14 cellular contexts compared by ENCODE assay signal in the genomic region with DNA sequence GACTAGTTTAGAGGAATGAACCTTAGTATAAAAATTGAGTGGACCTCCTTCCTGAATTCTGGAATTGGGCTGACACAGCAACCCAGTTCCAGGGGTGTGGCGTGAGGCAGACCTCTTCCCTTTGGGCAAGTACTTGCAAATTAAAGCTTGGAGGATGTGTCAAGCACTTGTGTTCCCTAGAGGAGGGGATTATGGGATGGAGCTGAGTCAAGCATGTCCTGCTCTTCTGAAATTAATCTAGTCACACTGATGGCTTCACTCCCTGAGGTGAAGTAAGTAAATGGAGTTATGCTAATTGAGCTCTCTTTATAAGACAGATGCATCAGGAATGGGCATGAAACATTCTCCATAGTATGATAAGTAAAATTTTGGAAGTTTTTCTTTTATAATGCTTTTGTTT.
DNase-seq lines count a peak whose midpoint lies in the region; ATAC-seq and TF ChIP-seq lines count a peak whose summit lies in the region.
"Had no signal": no experiment of that assay in that cellular context is flagged by ENCODE, and none has a peak within 500 bp of the region (broad histone marks: within the 10 kb centered on the region; RNA-seq: fewer than 3 reads in every experiment).

No MANE protein-coding gene starts in this region.

- POLR2A ChIA-PET in A673 (lab: Charles Lee; ENCODE audit: low non-redundant PET), result no interaction called here

- WGBS in mesendoderm (ENCODE audit: extremely low coverage, insufficient coverage, low lambda C conversion rate), result no CpG with 5 or more reads among the region's 1 CpG

- no peak for TF ChIP-seq CTCF in A673 (conservative IDR thresholded peaks at IDR 0.05; ENCODE audit: low read depth, low read length)
- no peak for TF ChIP-seq CTCF in epithelial cell of esophagus (IDR thresholded peaks at IDR 0.05; ENCODE audit: insufficient read depth, low read depth, low read length, missing control alignments)

- H3K4me1 ChIP-seq in A673 (ENCODE audit: insufficient read depth, low read length, poor library complexity, severe bottlenecking) (no peaks in the 10 kb centered on the region), mesendoderm (ENCODE audit: control insufficient read depth, low read depth, low read length) (no peaks in the 10 kb centered on the region)

- CTCF ChIA-PET in A673 (lab: Charles Lee), result interaction anchor here (0.6 kb wide), 1 partner anchor 129 kb away, joined by 3 read pairs; no protein-coding TSS in a partner anchor

- H3K36me3 ChIP-seq in A673 (ENCODE audit: insufficient read depth, low read length, poor library complexity, severe bottlenecking), result no peaks in the 10 kb centered on the region
- no peaks in the 10 kb centered on the region for H3K36me3 ChIP-seq in mesendoderm (ENCODE audit: control insufficient read depth, insufficient read depth, low read length)

- DNase-seq in A673 (ENCODE audit: low spot score) (peak; percentile 2), NCI-H82 treated with DMSO at 0.1 percent for 48 hours (lab: John Stamatoyannopoulos, UW; ENCODE audit: unreplicated experiment) (peak; percentile 76), epithelial cell of esophagus (ENCODE audit: low read depth) (peak; percentile 45), mesendoderm (peak; percentile 24), COLO668 (lab: John Stamatoyannopoulos, UW; ENCODE audit: unreplicated experiment) (no peak), NCI-H1694 (lab: John Stamatoyannopoulos, UW) (no peak), DMS79 (lab: John Stamatoyannopoulos, UW) (no peak)
- DNase-seq: C1 segment of cervical spinal cord; CD4-positive, alpha-beta T cell; DMS79 treated with DMSO at 0.1 percent for 48 hours; GDM1 had no signal

- H4K8ac ChIP-seq in mesendoderm (ENCODE audit: low read depth, low read length), result no peak overlapping the region

- H4K5ac ChIP-seq in mesendoderm (ENCODE audit: low read length), result no peak overlapping the region

- no peaks in the 10 kb centered on the region for H3K79me1 ChIP-seq in mesendoderm (ENCODE audit: low read length)

- H3K27me3 ChIP-seq in A673 (replicated peaks; ENCODE audit: insufficient read depth, low read depth, low read length, poor library complexity) (peaks cover 67% of the 10 kb centered on the region), mesendoderm (ENCODE audit: insufficient read depth, low read length, poor library complexity) (no peaks in the 10 kb centered on the region)

- no peak overlapping the region for H3K4me2 ChIP-seq in mesendoderm (ENCODE audit: low read length)

- H3K27ac ChIP-seq in A673 (ENCODE audit: low read depth, low read length, poor library complexity, severe bottlenecking), result no peak overlapping the region
- H3K27ac ChIP-seq in mesendoderm (ENCODE audit: low read depth, low read length), result no peak overlapping the region
- H3K27ac ChIP-seq: HL-60 had no signal

- no peak for ATAC-seq in GM21528 (IDR thresholded peaks at IDR 0.05; ENCODE audit: low FRiP score, unreplicated experiment)
- ATAC-seq: HCT116 had no signal

- H2BK120ac ChIP-seq in mesendoderm (ENCODE audit: low read depth, low read length), result no peak overlapping the region

- H2AK5ac ChIP-seq in mesendoderm (ENCODE audit: low read length), result no peak overlapping the region

- H3K56ac ChIP-seq in mesendoderm (ENCODE audit: low read length), result no peak overlapping the region

- no peak overlapping the region for H2BK15ac ChIP-seq in mesendoderm (replicated peaks; ENCODE audit: low read depth)

- no peak overlapping the region for H3K9ac ChIP-seq in mesendoderm (ENCODE audit: low read length)

- H3K23ac ChIP-seq in mesendoderm (ENCODE audit: low read length), result no peak overlapping the region

- H3K18ac ChIP-seq in mesendoderm (ENCODE audit: low read length), result no peak overlapping the region

- BruUV-seq in A673 (replicated peaks; lab: Mats Ljungman, UMichigan), result no TSS peak

- H3K4me3 ChIP-seq in A673 (ENCODE audit: low read depth, low read length, poor library complexity, severe bottlenecking), result no peak overlapping the region
- H3K4me3 ChIP-seq in epithelial cell of esophagus (ENCODE audit: low read length), result no peak overlapping the region
- H3K4me3 ChIP-seq in mesendoderm (ENCODE audit: low read length), result no peak overlapping the region

- H3K9me3 ChIP-seq in A673 (ENCODE audit: low read depth, low read length, poor library complexity, severe bottlenecking), result no peaks in the 10 kb centered on the region

- intact Hi-C loops in A673 (cut with micrococcal nuclease; ENCODE audit: unreplicated experiment), result no loop called here

- H3K79me2 ChIP-seq in mesendoderm (ENCODE audit: control insufficient read depth, insufficient read depth, low read length), result no peaks in the 10 kb centered on the region

- H3K4ac ChIP-seq in mesendoderm (ENCODE audit: low read depth, low read length), result no peak overlapping the region

- H2BK5ac ChIP-seq in mesendoderm (ENCODE audit: low read length), result no peak overlapping the region

Comparison
In these comparisons a context has a peak if more than half of its experiments do, and no peak if none do; other contexts are left out.
1. DNase-seq: peak in A673 (single experiment), NCI-H82 treated with DMSO at 0.1 percent for 48 hours (single experiment), epithelial cell of esophagus (single experiment) and mesendoderm (single experiment); none in COLO668 (single experiment), NCI-H1694 (single experiment) and DMS79 (single experiment).